Comparison of ENCODE assay signal across 26 cellular contexts in genomic region chr6:144932621-144933020, GRCh38.
DNase-seq lines count a peak whose midpoint lies in the region; ATAC-seq, FAIRE-seq and TF ChIP-seq lines count a peak whose summit lies in the region.
"Had no signal": no experiment of that assay in that cellular context is flagged by ENCODE, and none has a peak within 500 bp of the region (broad histone marks: within the 10 kb centered on the region; RNA-seq: fewer than 3 reads in every experiment).

No MANE protein-coding gene starts in this region.

- no peak overlapping the region for H3K4me3 ChIP-seq in liver (ENCODE audit: low read depth in 1 of 3, low read length in 3 of 3)
- no peak overlapping the region for H3K4me3 ChIP-seq in HepG2 (replicated peaks in 1 of 3; ENCODE audit: insufficient read depth in 1 of 3, low read depth in 2 of 3, low read length in 3 of 3)
- no peak overlapping the region for H3K4me3 ChIP-seq in mesenchymal stem cell (ENCODE audit: insufficient read depth in 1 of 2, low read depth in 1 of 2, low read length in 2 of 2)
- H3K4me3 ChIP-seq: BLaER1, GM12878 had no signal

- H2BK120ac ChIP-seq in mesenchymal stem cell (ENCODE audit: low read depth, low read length), result no peak overlapping the region
- H2BK120ac ChIP-seq in H9 (ENCODE audit: low read depth, low read length, poor library complexity, severe bottlenecking), result no peak overlapping the region

- CTCF ChIA-PET in HepG2 (lab: Yijun Ruan, JAX; ENCODE audit: low intra/inter-chr PET ratio, low total read pairs), result interaction anchor here (2.1 kb wide), 1 partner anchor 348 kb away, joined by 7 read pairs; no protein-coding TSS in a partner anchor

- H3K4me1 ChIP-seq in liver (ENCODE audit: control insufficient read depth in 4 of 4, insufficient read depth in 4 of 4, low read length in 3 of 4), result peaks cover 0 to 19% (median 15%) of the 10 kb centered on the region in 4 donors
- H3K4me1 ChIP-seq in HepG2 (ENCODE audit: insufficient read depth, low read length), result no peaks in the 10 kb centered on the region
- H3K4me1 ChIP-seq in mesenchymal stem cell (ENCODE audit: control insufficient read depth, insufficient read depth, low read depth, low read length), result no peaks in the 10 kb centered on the region
- no peaks in the 10 kb centered on the region for H3K4me1 ChIP-seq in H9 (ENCODE audit: insufficient read depth, low read length)
- H3K4me1 ChIP-seq: BLaER1, Caco-2 had no signal

- H3K9me3 ChIP-seq in liver (ENCODE audit: control insufficient read depth in 4 of 4, low read length in 3 of 4) (no peaks in the 10 kb centered on the region), HepG2 (ENCODE audit: low read length) (no peaks in the 10 kb centered on the region), mesenchymal stem cell (ENCODE audit: control insufficient read depth, low read length) (no peaks in the 10 kb centered on the region), H9 (ENCODE audit: control insufficient read depth, low read depth, low read length) (no peaks in the 10 kb centered on the region)
- H3K9me3 ChIP-seq: BE2C had no signal

- H4K8ac ChIP-seq in mesenchymal stem cell (ENCODE audit: low read length) (no peak overlapping the region), H9 (replicated peaks; ENCODE audit: insufficient read length, low read depth, low read length) (no peak overlapping the region)

- in situ Hi-C loops in HepG2 (cut with HindIII; ENCODE audit: extremely low pct_ligation_motif_present, low pct_unique_long_range_greater_than_20kb), result no loop called here

- H2BK5ac ChIP-seq in mesenchymal stem cell (ENCODE audit: low read depth, low read length, poor library complexity, severe bottlenecking) (no peak overlapping the region), H9 (ENCODE audit: insufficient read length, low read length) (no peak overlapping the region)

- no peak overlapping the region for H3K56ac ChIP-seq in H9 (ENCODE audit: insufficient read length, low read depth, low read length)

- peak overlapping the region; percentile 48 to 81 for H3K27ac ChIP-seq in liver (ENCODE audit: low read depth in 1 of 2, low read length in 2 of 2)
- H3K27ac ChIP-seq in HepG2 (ENCODE audit: extremely low read length, insufficient read depth, low read length), result no peak overlapping the region
- no peak overlapping the region for H3K27ac ChIP-seq in mesenchymal stem cell (ENCODE audit: low read length, poor library complexity, severe bottlenecking)
- H3K27ac ChIP-seq in H9 (ENCODE audit: insufficient read length, low read depth, low read length), result no peak overlapping the region
- H3K27ac ChIP-seq: BLaER1 had no signal

- BruUV-seq in HepG2 (replicated peaks; lab: Mats Ljungman, UMichigan), result no TSS peak

- no peak for DNase-seq in HepG2 (ENCODE audit: low spot score)
- no peak for DNase-seq in left lobe of liver (ENCODE audit: low spot score)
- no peak for DNase-seq in mesenchymal stem cell
- DNase-seq in COLO829 (ENCODE audit: low spot score), result no peak
- DNase-seq in H9, result no peak
- DNase-seq in NCI-H1930 (lab: John Stamatoyannopoulos, UW), result no peak
- DNase-seq: 8988T; ACHN; BE2C; C1 segment of cervical spinal cord; Caco-2; Calu3; CD4-positive, alpha-beta memory T cell; CD4-positive, CD25-positive, alpha-beta regulatory T cell; CD8-positive, alpha-beta memory T cell; DMS79 treated with DMSO at 0.1 percent for 48 hours; GF-D8 had no signal

- TF ChIP-seq EP300 in HepG2 (IDR thresholded peaks at IDR 0.05; ENCODE audit: low read depth in 2 of 2, low read length in 2 of 2), result no peak
- TF ChIP-seq EP300 in HepG2 (CRISPR knock-in tag; IDR thresholded peaks at IDR 0.05; ENCODE audit: borderline replicate concordance), result no peak

- H3K36me3 ChIP-seq in liver (ENCODE audit: control insufficient read depth in 4 of 4, insufficient read depth in 3 of 4, low read depth in 1 of 4, low read length in 3 of 4) (no peaks in the 10 kb centered on the region), HepG2 (replicated peaks in 1 of 2; ENCODE audit: control insufficient read depth in 1 of 2, insufficient read depth in 2 of 2, low read length in 2 of 2) (no peaks in the 10 kb centered on the region), mesenchymal stem cell (ENCODE audit: control insufficient read depth in 1 of 2, insufficient read depth in 2 of 2, low read depth in 1 of 2, low read length in 2 of 2) (no peaks in the 10 kb centered on the region)
- H3K36me3 ChIP-seq: BE2C, BLaER1 had no signal

- H3K27ac Mint-ChIP-seq in H9, result no peak overlapping the region
- H3K27ac Mint-ChIP-seq: CD14-positive monocyte; CD4-positive, alpha-beta memory T cell; CD4-positive, CD25-positive, alpha-beta regulatory T cell; CD8-positive, alpha-beta memory T cell had no signal

- no peak overlapping the region for H2AK5ac ChIP-seq in mesenchymal stem cell (ENCODE audit: low read length, severe bottlenecking)
- H2AK5ac ChIP-seq in H9 (ENCODE audit: insufficient read length, low read length), result no peak overlapping the region

- H2AFZ ChIP-seq in HepG2 (ENCODE audit: low read length) (no peak overlapping the region), mesenchymal stem cell (ENCODE audit: low read depth, low read length) (no peak overlapping the region), H9 (ENCODE audit: low read length) (no peak overlapping the region)

- no peaks in the 10 kb centered on the region for H4K20me1 ChIP-seq in HepG2 (ENCODE audit: insufficient read depth, low read length)
- no peaks in the 10 kb centered on the region for H4K20me1 ChIP-seq in H9 (ENCODE audit: control insufficient read depth, insufficient read depth, insufficient read length)
- H4K20me1 ChIP-seq: BLaER1 had no signal

- H2BK15ac ChIP-seq in mesenchymal stem cell (ENCODE audit: low read depth, poor library complexity, severe bottlenecking) (no peak overlapping the region), H9 (ENCODE audit: low read depth, low read length) (no peak overlapping the region)

- POLR2A ChIA-PET in HepG2 (lab: Yijun Ruan, JAX), result no interaction called here

- intact Hi-C loops in HepG2 (cut with micrococcal nuclease; ENCODE audit: unreplicated experiment), result no loop called here

- H3T11ph ChIP-seq in H9 (ENCODE audit: low read length), result no peak overlapping the region

- H3K9me3 Mint-ChIP-seq in H9, result peaks cover 7 to 9% of the 10 kb centered on the region in 2 experiments; a peak in 4 of 5 replicates

- H3K9ac ChIP-seq in liver (ENCODE audit: low read depth in 1 of 2, low read length in 2 of 2) (no peak overlapping the region), HepG2 (ENCODE audit: insufficient read depth, low read depth, low read length) (no peak overlapping the region), mesenchymal stem cell (ENCODE audit: low read length) (peak overlapping the region; percentile 24), H9 (ENCODE audit: extremely low read depth, insufficient read length, low read length) (no peak overlapping the region)
- H3K9ac ChIP-seq: BLaER1 had no signal

- H3K14ac ChIP-seq in mesenchymal stem cell (ENCODE audit: low read length in 2 of 2), result no peak overlapping the region
- no peak overlapping the region for H3K14ac ChIP-seq in H9 (ENCODE audit: insufficient read depth, low read length)

- H4K5ac ChIP-seq in H9 (ENCODE audit: insufficient read length, low read depth, low read length), result no peak overlapping the region

- H2BK20ac ChIP-seq in H9 (ENCODE audit: low read depth, low read length, poor library complexity, severe bottlenecking), result no peak overlapping the region

- no peaks in the 10 kb centered on the region for H3K79me2 ChIP-seq in HepG2 (ENCODE audit: insufficient read depth, low read length)
- H3K79me2 ChIP-seq in H9 (ENCODE audit: insufficient read depth, low read length), result no peaks in the 10 kb centered on the region

- H3K27me3 Mint-ChIP-seq in H9 (ENCODE audit: low read depth), result no peaks in the 10 kb centered on the region

- H3K23me2 ChIP-seq in H9 (ENCODE audit: insufficient read length, low read depth, low read length, poor library complexity, severe bottlenecking), result no peaks in the 10 kb centered on the region

- H3K4me2 ChIP-seq in HepG2 (ENCODE audit: low read depth, low read length) (no peak overlapping the region), mesenchymal stem cell (ENCODE audit: low read length, poor library complexity, severe bottlenecking) (no peak overlapping the region), H9 (ENCODE audit: insufficient read depth, insufficient read length, low read length) (no peak overlapping the region)
- H3K4me2 ChIP-seq: BLaER1 had no signal

- ATAC-seq in HepG2, result no peak
- peak; percentile 84 for ATAC-seq in left lobe of liver
- ATAC-seq: GM12878 had no signal

- no peaks in the 10 kb centered on the region for H3K27me3 ChIP-seq in liver (ENCODE audit: control insufficient read depth in 4 of 4, insufficient read depth in 4 of 4, low read length in 3 of 4)
- H3K27me3 ChIP-seq in HepG2 (ENCODE audit: control insufficient read depth in 1 of 2, insufficient read depth in 2 of 2, low read length in 2 of 2), result peaks cover 0 to 6% of the 10 kb centered on the region in 2 experiments; a peak in 1 of 5 replicates
- H3K27me3 ChIP-seq in mesenchymal stem cell (ENCODE audit: control insufficient read depth in 1 of 2, insufficient read depth in 1 of 2, low read length in 2 of 2), result no peaks in the 10 kb centered on the region
- H3K27me3 ChIP-seq in H9 (ENCODE audit: insufficient read depth, low read length), result no peaks in the 10 kb centered on the region
- H3K27me3 ChIP-seq: BE2C, BLaER1 had no signal

- TF ChIP-seq POLR2A in HepG2 (IDR thresholded peaks at IDR 0.05; ENCODE audit: insufficient read depth in 1 of 2, low read depth in 2 of 2, low read length in 2 of 2), result no peak

- no peak overlapping the region for H3K4me3 Mint-ChIP-seq in H9
- H3K4me3 Mint-ChIP-seq: CD14-positive monocyte; CD4-positive, alpha-beta memory T cell; CD4-positive, CD25-positive, alpha-beta regulatory T cell; CD8-positive, alpha-beta memory T cell had no signal

- no peak overlapping the region for H3K23ac ChIP-seq in mesenchymal stem cell (ENCODE audit: low read length in 2 of 2)
- H3K23ac ChIP-seq in H9 (ENCODE audit: insufficient read length, low read depth, low read length), result no peak overlapping the region

- H3K79me1 ChIP-seq in mesenchymal stem cell (replicated peaks; ENCODE audit: low read length, poor library complexity, severe bottlenecking), result no peaks in the 10 kb centered on the region
- no peaks in the 10 kb centered on the region for H3K79me1 ChIP-seq in H9 (ENCODE audit: insufficient read depth, low read depth, low read length, poor library complexity, severe bottlenecking)

- H3K4ac ChIP-seq in mesenchymal stem cell (ENCODE audit: low read depth in 1 of 2, low read length in 2 of 2) (no peak overlapping the region), H9 (ENCODE audit: low read depth, low read length) (no peak overlapping the region)

- H4K91ac ChIP-seq in mesenchymal stem cell (ENCODE audit: low read length) (no peak overlapping the region), H9 (ENCODE audit: insufficient read length, low read depth, low read length) (no peak overlapping the region)

- TF ChIP-seq CTCF in liver (IDR thresholded peaks at IDR 0.05; ENCODE audit: low read depth, low read length, missing input control) (no peak), HepG2 (CRISPR knock-in tag; IDR thresholded peaks at IDR 0.05) (no peak), H9 (conservative IDR thresholded peaks at IDR 0.05) (no peak)

- 80% methylated on average over 1 of the region's 1 CpG for WGBS in liver
- 0% methylated on average over 1 of the region's 1 CpG for WGBS in HepG2 (ENCODE audit: low lambda C conversion rate)
- WGBS in mesenchymal stem cell, result 100% methylated on average over 1 of the region's 1 CpG
- WGBS in H9 (ENCODE audit: extremely low coverage, insufficient read length, low lambda C conversion rate), result no CpG with 5 or more reads among the region's 1 CpG

- H3K18ac ChIP-seq in mesenchymal stem cell (ENCODE audit: low read depth in 1 of 2, low read length in 2 of 2) (no peak overlapping the region), H9 (ENCODE audit: insufficient read length, low read depth, low read length) (no peak overlapping the region)

- H3K36me3 Mint-ChIP-seq in H9 (ENCODE audit: insufficient read depth in 1 of 3, low read depth in 3 of 3), result peaks cover 0 to 12% (median 8%) of the 10 kb centered on the region in 3 experiments; a peak in 5 of 7 replicates
- H3K36me3 Mint-ChIP-seq: CD14-positive monocyte; CD4-positive, alpha-beta memory T cell; CD4-positive, CD25-positive, alpha-beta regulatory T cell had no signal

- FAIRE-seq in HepG2 (lab: Jason Lieb, UNC), result no peak
- FAIRE-seq: A204.1, D721Med, G401.6, GM12878, GM12892, GM18507 had no signal

- TF ChIP-seq RAD21 in liver (IDR thresholded peaks at IDR 0.05), result peak; percentile 41 to 66
- TF ChIP-seq RAD21 in HepG2 (CRISPR knock-in tag; IDR thresholded peaks at IDR 0.05), result no peak

- H2BK12ac ChIP-seq in mesenchymal stem cell (ENCODE audit: low read length in 2 of 2) (no peak overlapping the region), H9 (ENCODE audit: insufficient read length, low read depth, low read length) (no peak overlapping the region)

- peaks cover 4 to 5% of the 10 kb centered on the region in 2 experiments; a peak in 3 of 4 replicates for H3K4me1 Mint-ChIP-seq in H9
- H3K4me1 Mint-ChIP-seq: CD4-positive, alpha-beta memory T cell had no signal

Comparison
In these comparisons a context has a peak if more than half of its experiments do, and no peak if none do; other contexts are left out.
1. H3K27ac ChIP-seq: peak in liver (2 of 2); none in HepG2 (single experiment), mesenchymal stem cell (single experiment) and H9 (single experiment).